ENCODE assay signal across 8 cellular contexts in genomic region chr3:50336452-50337174, GRCh38. TPM values are rescaled to one million over a fixed set of nuclear protein-coding genes. Genes with fewer than 3 reads are reported as not detected.
DNase-seq lines count a peak whose midpoint lies in the region; ATAC-seq and TF ChIP-seq lines count a peak whose summit lies in the region.

No MANE protein-coding gene starts in this region.

- TF ChIP-seq CTCF in DND-41 (IDR thresholded peaks at IDR 0.05; ENCODE audit: borderline replicate concordance, extremely low read depth, low read length, poor library complexity, severe bottlenecking) = peak; percentile 1
- peak in 1 of 6 experiments; percentile 16 for TF ChIP-seq CTCF in adrenal gland (IDR thresholded peaks at IDR 0.05)

- no peak for TF ChIP-seq POLR2A in adrenal gland (IDR thresholded peaks at IDR 0.05)

- peak overlapping the region; percentile 66 to 90 for H3K4me3 ChIP-seq in DND-41 (ENCODE audit: low read depth in 1 of 2, low read length in 2 of 2)
- peak overlapping the region; percentile 27 to 68 (median 58) for H3K4me3 ChIP-seq in adrenal gland
- peak overlapping the region; percentile 68 for H3K4me3 ChIP-seq in thymus (ENCODE audit: low read length)

- peaks cover 45% of the 10 kb centered on the region for H4K20me1 ChIP-seq in DND-41 (ENCODE audit: insufficient read depth, low read length)

- H3K79me2 ChIP-seq in DND-41 (ENCODE audit: insufficient read depth, low read length) = peaks cover 71% of the 10 kb centered on the region

- peaks cover 43% of the 10 kb centered on the region for H3K36me3 ChIP-seq in DND-41 (ENCODE audit: insufficient read depth, low read length)
- peaks cover 0 to 9% of the 10 kb centered on the region in 2 donors for H3K36me3 ChIP-seq in adrenal gland (replicated peaks in 1 of 2)
- H3K36me3 ChIP-seq in thymus (ENCODE audit: control insufficient read depth, insufficient read depth) = peaks cover 8% of the 10 kb centered on the region

- peak overlapping the region; percentile 81 for H3K4me2 ChIP-seq in DND-41 (ENCODE audit: insufficient read depth, low read length)

- peak overlapping the region; percentile 93 for H3K9ac ChIP-seq in DND-41 (ENCODE audit: low read depth, low read length)

- H3K4me1 ChIP-seq in DND-41 (ENCODE audit: insufficient read depth, low read length) (peaks cover 69% of the 10 kb centered on the region), adrenal gland (replicated peaks in 1 of 2) (peaks cover 29 to 52% of the 10 kb centered on the region in 2 donors), thymus (ENCODE audit: control insufficient read depth, insufficient read depth, low read length) (peaks cover 24% of the 10 kb centered on the region)

- H3K27me3 ChIP-seq in DND-41 (ENCODE audit: insufficient read depth, low read length, poor library complexity) (peaks cover 4% of the 10 kb centered on the region), adrenal gland (no peaks in the 10 kb centered on the region), thymus (ENCODE audit: control insufficient read depth, insufficient read depth) (no peaks in the 10 kb centered on the region)

- no peak for DNase-seq in DND-41
- DNase-seq in adrenal gland = no peak
- DNase-seq in left colon = no peak
- DNase-seq in effector CD4-positive, alpha-beta T cell = no peak
- DNase-seq in NCI-H2196 (lab: John Stamatoyannopoulos, UW; ENCODE audit: unreplicated experiment) = no peak

- ATAC-seq in DND-41 (ENCODE audit: insufficient read depth, low read depth) (peak; percentile 62), GM21360 (IDR thresholded peaks at IDR 0.05; ENCODE audit: unreplicated experiment) (peak; percentile 32), HG03571 (IDR thresholded peaks at IDR 0.05; ENCODE audit: unreplicated experiment) (peak; percentile 19), left colon (peak; percentile 7)

- intact Hi-C loops in adrenal gland (cut with DNase I) = no loop called here
- intact Hi-C loops in left colon (cut with DNase I, micrococcal nuclease) = no loop called here

- 1 to 2% (median 1%) methylated on average over 9 to 31 of the region's 31 CpGs for WGBS in adrenal gland, 4 donors
- WGBS in thymus = 4% methylated on average over 31 of the region's 31 CpGs

- H3K27ac ChIP-seq in DND-41 (ENCODE audit: low read length) (peak overlapping the region; percentile 98), adrenal gland (peak overlapping the region; percentile 87 to 98 (median 93)), thymus (ENCODE audit: low read depth) (peak overlapping the region; percentile 97)

- peak overlapping the region; percentile 78 for H2AFZ ChIP-seq in DND-41 (ENCODE audit: low read depth, low read length)

- H3K9me3 ChIP-seq in DND-41 (ENCODE audit: insufficient read depth, low read length, severe bottlenecking) = no peaks in the 10 kb centered on the region
- H3K9me3 ChIP-seq in adrenal gland (replicated peaks in 1 of 3) = no peaks in the 10 kb centered on the region
- no peaks in the 10 kb centered on the region for H3K9me3 ChIP-seq in thymus (ENCODE audit: control insufficient read depth)

RNA-seq across cellular contexts. Expression of gene RASSF1, which starts 4.0 kb away (rescaled TPM):
- total RNA-seq in adrenal gland (10 to 100 TPM; 12.4 to 27.4 (median 14.7) TPM), left colon (10 to 100 TPM; 14.5 to 15.0 TPM)
- polyA plus RNA-seq in adrenal gland (10 to 100 TPM in 2 of 3 donors, 1 to 10 TPM in 1; 9.6 to 26.4 (median 23.5) TPM), thymus (40.3 TPM)

RNA-seq across cellular contexts. Expression of gene TUSC2, which starts 8.6 kb away (rescaled TPM):
- total RNA-seq in adrenal gland (10 to 100 TPM; 29.0 to 64.3 (median 35.6) TPM), left colon (10 to 100 TPM; 26.7 to 29.1 TPM)
- polyA plus RNA-seq in adrenal gland (10 to 100 TPM; 28.8 to 35.5 (median 31.9) TPM), thymus (27.5 TPM)

RNA-seq across cellular contexts. Expression of gene ZMYND10, which starts 8.9 kb away (rescaled TPM):
- total RNA-seq in adrenal gland (under 1 TPM in 5 of 8 donors, not detected in 3; 0.11 to 0.57 (median 0.34) TPM), left colon (under 1 TPM; 0.47 to 0.49 TPM)
- polyA plus RNA-seq in adrenal gland (1 to 10 TPM in 2 of 3 donors, not detected in 1; 1.2 to 1.9 TPM), thymus (5.5 TPM)

RNA-seq across cellular contexts. Expression of gene NPRL2, which starts 14.0 kb away (rescaled TPM):
- total RNA-seq in adrenal gland (10 to 100 TPM; 16.9 to 33.3 (median 22.6) TPM), left colon (10 to 100 TPM; 18.1 to 23.5 TPM)
- polyA plus RNA-seq in adrenal gland (10 to 100 TPM; 27.5 to 57.9 (median 45.3) TPM), thymus (24.5 TPM)

RNA-seq across cellular contexts. Expression of gene CYB561D2, which starts 14.0 kb away (rescaled TPM):
- total RNA-seq in adrenal gland (10 to 100 TPM; 14.0 to 39.9 (median 28.3) TPM), left colon (10 to 100 TPM; 35.8 to 36.9 TPM)
- polyA plus RNA-seq in adrenal gland (10 to 100 TPM; 13.7 to 26.9 (median 16.8) TPM), thymus (28.5 TPM)

Comparison
In these comparisons a context has a peak if more than half of its experiments do, and no peak if none do; other contexts are left out.
1. ATAC-seq: peak in every context shown above with its lines; median percentile 62 in DND-41; 32 in GM21360; 19 in HG03571; 7 in left colon.